ENCODE assay signal across 29 cellular contexts in the genomic region with DNA sequence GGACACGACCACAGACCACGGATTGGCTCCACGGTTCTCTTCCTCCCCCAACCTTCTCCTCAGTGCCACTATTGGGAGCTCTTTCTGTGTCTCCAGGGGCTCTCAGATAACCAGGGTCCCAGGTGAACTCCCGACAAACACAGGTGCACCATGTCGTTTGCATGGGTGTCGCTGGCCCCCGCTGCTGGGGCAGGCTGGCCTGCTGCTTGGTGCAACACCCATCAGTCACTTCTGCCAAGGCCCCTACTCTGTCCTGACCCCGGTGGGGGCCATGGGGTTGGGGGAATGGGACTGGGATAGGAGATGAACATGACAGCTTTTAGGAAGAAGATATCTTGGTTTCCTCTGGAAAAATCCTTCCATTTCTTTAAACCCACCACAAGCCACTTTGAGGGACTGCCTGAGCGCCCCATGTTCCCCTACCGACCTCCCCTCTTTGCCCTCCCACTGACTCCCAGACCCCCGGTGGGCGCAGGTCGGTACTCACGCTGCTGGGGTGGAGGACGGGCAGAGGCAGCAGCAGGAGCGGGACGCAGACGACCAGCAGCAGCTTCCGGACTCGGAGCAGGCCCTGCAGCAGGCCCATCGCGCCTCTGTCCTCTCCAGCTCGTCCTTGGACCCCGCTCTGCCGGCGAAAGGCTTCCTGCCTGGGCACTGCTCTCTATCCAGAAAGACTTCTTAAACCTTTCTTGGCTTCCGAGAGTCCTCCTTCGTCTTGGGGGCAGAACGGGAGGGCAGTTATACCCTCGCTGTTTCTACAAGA. TPM values are rescaled to one million over a fixed set of nuclear protein-coding genes. Genes with fewer than 3 reads are reported as not detected.
"Had no signal": no experiment of that assay in that cellular context is flagged by ENCODE, and none has a peak within 500 bp of the region (broad histone marks: within the 10 kb centered on the region; RNA-seq: fewer than 3 reads in every experiment).

No MANE protein-coding gene starts in this region.

- ATAC-seq: left cardiac atrium; left lobe of liver; left ventricle myocardium superior; natural killer cell; pancreas; sciatic nerve; stimulated activated naive B cell treated with anti-CD40 and anti-IgM and Interleukin-4, amounts not matched to agents 10 μg/mL and 1 μg/mL and 100 μg/mL, for 72 hours; stimulated activated naive CD8-positive, alpha-beta T cell treated with anti-CD3 and anti-CD28 coated beads, Interleukin-15, Interleukin-2, amounts not matched to agents 100 U/mL and 50 U/mL, for 24 hours had no signal

- H3K79me2 ChIP-seq: hepatocyte had no signal

- H3K27ac ChIP-seq: hepatocyte, lower lobe of right lung, pancreas, prostate gland, skin epidermis, stomach, thoracic aorta, tibial artery, uterus had no signal

- H2AFZ ChIP-seq: hepatocyte had no signal

- FAIRE-seq: pancreas had no signal

- DNase-seq: islet precursor cell; left cardiac atrium; left ventricle myocardium superior; lower lobe of right lung; mammary epithelial cell; mesenchymal stem cell; naive B cell; natural killer cell; nephron progenitor cell; pancreas; retina; right cardiac atrium; stimulated activated CD4-positive, alpha-beta T cell treated with anti-CD3 and anti-CD28 coated beads, Interleukin-12 subunit alpha, Interleukin-12 subunit beta, amount 100 ng/mL, for 4 hours; stimulated activated CD4-positive, alpha-beta T cell treated with anti-CD3 and anti-CD28 coated beads, Interleukin-15, amount 100 ng/mL, for 24 hours; stimulated activated CD4-positive, alpha-beta T cell treated with anti-CD3 and anti-CD28 coated beads, Interleukin-2, amount 100 ng/mL, for 24 hours; stimulated activated CD4-positive, alpha-beta T cell treated with anti-CD3 and anti-CD28 coated beads, Interleukin-4, amount 100 ng/mL, for 1 hour; stimulated activated naive B cell treated with anti-CD40 and anti-IgM and Interleukin-4, amounts not matched to agents 10 μg/mL and 1 μg/mL and 100 μg/mL, for 72 hours; stimulated activated naive CD8-positive, alpha-beta T cell treated with anti-CD3 and anti-CD28 coated beads, Interleukin-15, Interleukin-2, amounts not matched to agents 100 U/mL and 50 U/mL, for 24 hours; stomach; tibial artery; uterus had no signal

- H3K4me3 Mint-ChIP-seq: naive B cell; natural killer cell; nephron progenitor cell; stimulated activated naive B cell treated with anti-CD40 and anti-IgM and Interleukin-4, amounts not matched to agents 10 μg/mL and 1 μg/mL and 100 μg/mL, for 72 hours had no signal

- H3K4me1 Mint-ChIP-seq: naive B cell; natural killer cell; nephron progenitor cell; stimulated activated naive B cell treated with anti-CD40 and anti-IgM and Interleukin-4, amounts not matched to agents 10 μg/mL and 1 μg/mL and 100 μg/mL, for 72 hours had no signal

- H3K36me3 Mint-ChIP-seq: naive B cell; natural killer cell; stimulated activated naive B cell treated with anti-CD40 and anti-IgM and Interleukin-4, amounts not matched to agents 10 μg/mL and 1 μg/mL and 100 μg/mL, for 72 hours; type B pancreatic cell had no signal

- H3K36me3 ChIP-seq: lower lobe of right lung, pancreas, prostate gland, stomach, thoracic aorta, uterus had no signal

- H3K4me3 ChIP-seq: hepatocyte, lower lobe of right lung, pancreas, prostate gland, skin epidermis, stomach, thoracic aorta, tibial artery, uterus had no signal

- H3K27me3 ChIP-seq: hepatocyte, pancreas, tibial artery, uterus had no signal

- H3K4me1 ChIP-seq: lower lobe of right lung, pancreas, prostate gland, uterus had no signal

- H3K9me3 ChIP-seq: lower lobe of right lung, pancreas, prostate gland, stomach, thoracic aorta, tibial artery, uterus had no signal

- H3K27ac Mint-ChIP-seq: naive B cell; natural killer cell; nephron progenitor cell; stimulated activated naive B cell treated with anti-CD40 and anti-IgM and Interleukin-4, amounts not matched to agents 10 μg/mL and 1 μg/mL and 100 μg/mL, for 72 hours had no signal

- H3K4me2 ChIP-seq: hepatocyte had no signal

- H3K9me3 Mint-ChIP-seq: naive B cell; natural killer cell; nephron progenitor cell; stimulated activated naive B cell treated with anti-CD40 and anti-IgM and Interleukin-4, amounts not matched to agents 10 μg/mL and 1 μg/mL and 100 μg/mL, for 72 hours; type B pancreatic cell had no signal

RNA-seq across cellular contexts. Expression of a gene that starts 0.9 kb away (rescaled TPM):
- total RNA-seq: left cardiac atrium, mammary epithelial cell, natural killer cell, pancreas, stomach had no signal

RNA-seq across cellular contexts. Expression of a gene that starts 21.5 kb away (rescaled TPM):
- total RNA-seq: hepatocyte, kidney epithelial cell, mammary epithelial cell, natural killer cell had no signal
- polyA plus RNA-seq: hepatocyte, mammary epithelial cell had no signal
